In the genomic region with DNA sequence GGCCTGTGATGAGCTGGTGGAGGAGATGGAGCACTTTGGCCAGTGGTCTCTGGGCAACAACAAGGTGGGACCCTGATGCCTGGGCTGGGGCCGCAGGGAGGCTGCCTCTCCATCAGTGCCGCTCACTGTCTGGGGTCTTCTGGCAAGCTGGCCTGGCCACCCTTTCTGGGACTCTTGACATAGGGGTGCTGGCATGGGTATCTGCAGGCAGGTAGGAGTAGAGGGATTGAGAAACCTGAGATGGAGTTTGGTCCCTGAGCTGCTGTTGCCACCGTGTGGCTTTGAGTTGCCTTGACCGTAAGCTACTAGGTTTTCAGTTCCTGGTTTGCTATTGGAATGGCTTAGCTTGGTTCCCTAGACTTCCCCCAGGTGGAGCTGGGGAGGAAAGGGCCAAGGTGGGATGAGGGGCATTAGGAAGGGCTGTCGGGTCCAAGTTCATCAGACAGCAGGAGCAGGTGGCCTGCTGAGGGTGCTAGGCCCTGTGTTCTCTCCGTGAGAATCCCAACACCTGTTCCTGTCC, we compare ENCODE assay signal across 9 cellular contexts. TPM values are rescaled to one million over a fixed set of nuclear protein-coding genes. Genes with fewer than 3 reads are reported as not detected.
A peak's percentile ranks its signal among the peaks of the same experiment; 100 is the strongest.
DNase-seq lines count a peak whose midpoint lies in the region; ATAC-seq and TF ChIP-seq lines count a peak whose summit lies in the region.
"Had no signal": no experiment of that assay in that cellular context is flagged by ENCODE, and none has a peak within 500 bp of the region (broad histone marks: within the 10 kb centered on the region; RNA-seq: fewer than 3 reads in every experiment).

No MANE protein-coding gene starts in this region.

- ATAC-seq in left lung (peak; percentile 45), HG02588 (IDR thresholded peaks at IDR 0.05; ENCODE audit: unreplicated experiment) (no peak), GM19351 (IDR thresholded peaks at IDR 0.05; ENCODE audit: unreplicated experiment) (no peak), HG02870 (IDR thresholded peaks at IDR 0.05; ENCODE audit: unreplicated experiment) (no peak)

- POLR2A ChIA-PET in HEK293 (lab: Yijun Ruan, JAX), result interaction anchor here (0.6 to 4.4 kb wide), 2 partner anchors 13 to 58 kb away, joined by 3 to 48 read pairs; a partner anchor contains a TSS

- DNase-seq in CD1c-positive myeloid dendritic cell (ENCODE audit: extremely low spot score), result peak; percentile 62
- DNase-seq in NCI-H69 (lab: John Stamatoyannopoulos, UW), result peak; percentile 72
- no peak for DNase-seq in breast epithelium (ENCODE audit: low spot score in 2 of 2)
- no peak for DNase-seq in left lung

- H3K9me3 ChIP-seq in HEK293 (ENCODE audit: control insufficient read depth, insufficient read depth, low read depth, low read length) (no peaks in the 10 kb centered on the region), breast epithelium (no peaks in the 10 kb centered on the region), left lung (no peaks in the 10 kb centered on the region)
- H3K9me3 ChIP-seq: thoracic aorta had no signal

- H3K4me3 ChIP-seq in HEK293 (ENCODE audit: low read depth, low read length) (no peak overlapping the region), breast epithelium (no peak overlapping the region), left lung (no peak overlapping the region)
- H3K4me3 ChIP-seq: thoracic aorta had no signal

- no peaks in the 10 kb centered on the region for H3K4me1 ChIP-seq in HEK293 (ENCODE audit: control insufficient read depth, insufficient read depth, low read length)
- no peaks in the 10 kb centered on the region for H3K4me1 ChIP-seq in breast epithelium
- H3K4me1 ChIP-seq in left lung, result no peaks in the 10 kb centered on the region

- H3K27me3 ChIP-seq in breast epithelium (no peaks in the 10 kb centered on the region), left lung (no peaks in the 10 kb centered on the region)

- intact Hi-C loops in breast epithelium (cut with DNase I; ENCODE audit: low total_unique reads) (no loop called here), left lung (cut with DNase I) (loop anchor here in 1 of 2 donors (10.0 kb wide), 1 partner anchor 62 kb away; no protein-coding TSS in a partner anchor)

- peaks cover 11 to 71% of the 10 kb centered on the region in 2 experiments for H3K36me3 ChIP-seq in HEK293 (ENCODE audit: control insufficient read depth in 2 of 2, insufficient read depth in 1 of 2, low read length in 2 of 2)
- peaks cover 8% of the 10 kb centered on the region for H3K36me3 ChIP-seq in breast epithelium
- H3K36me3 ChIP-seq in left lung, result peaks cover 0 to 86% of the 10 kb centered on the region in 2 donors

- CTCF ChIA-PET in HEK293 (lab: Yijun Ruan, JAX), result interaction anchor here (0.6 to 1.1 kb wide), 8 partner anchors 11 to 321 kb away, joined by 3 to 14 read pairs (median 3); no protein-coding TSS in a partner anchor

- H3K27ac ChIP-seq in HEK293 (ENCODE audit: extremely low read depth, low read depth, low read length), result no peak overlapping the region
- H3K27ac ChIP-seq in breast epithelium, result no peak overlapping the region
- no peak overlapping the region for H3K27ac ChIP-seq in left lung
- H3K27ac ChIP-seq: thoracic aorta had no signal

- no peak for TF ChIP-seq POLR2A in breast epithelium (IDR thresholded peaks at IDR 0.05)

- peak; percentile 96 for TF ChIP-seq CTCF in HEK293 (tag by site-specific recombination; IDR thresholded peaks at IDR 0.05)
- peak; percentile 8 to 67 (median 40) for TF ChIP-seq CTCF in breast epithelium (IDR thresholded peaks at IDR 0.05)
- TF ChIP-seq CTCF in left lung (IDR thresholded peaks at IDR 0.05), result peak in 1 of 2 donors; percentile 33

TF ChIP-seq in HEK293, 187 proteins besides CTCF, POLR2A, EP300 and RAD21 (continues in another document):
- no peak for TF ChIP-seq ZNF548 (tag by site-specific recombination; IDR thresholded peaks at IDR 0.05)
- TF ChIP-seq ZEB2 (tag by site-specific recombination; IDR thresholded peaks at IDR 0.05), result 0 out of 2 replicates have a peak, but pooled peaks have one; percentile 25
- no peak for TF ChIP-seq ZNF24 (tag by site-specific recombination; IDR thresholded peaks at IDR 0.05)
- TF ChIP-seq ZNF341 (tag by site-specific recombination; IDR thresholded peaks at IDR 0.05; ENCODE audit: low read depth), result 0 out of 2 replicates have a peak, but pooled peaks have one; percentile 37
- 0 out of 2 replicates have a peak, but pooled peaks have one; percentile 25 for TF ChIP-seq IKZF3 (tag by site-specific recombination; IDR thresholded peaks at IDR 0.05)
- TF ChIP-seq ZNF701 (tag by site-specific recombination; IDR thresholded peaks at IDR 0.05), result no peak
- TF ChIP-seq ZNF544 (tag by site-specific recombination; IDR thresholded peaks at IDR 0.05), result no peak
- 0 out of 2 replicates have a peak, but pooled peaks have one; percentile 21 for TF ChIP-seq ZNF600 (tag by site-specific recombination; IDR thresholded peaks at IDR 0.05)
- peak; percentile 42; the same call in 1 of the 2 replicates for TF ChIP-seq ZFP3 (tag by site-specific recombination; IDR thresholded peaks at IDR 0.05; ENCODE audit: low read depth)
- TF ChIP-seq ZNF112 (tag by site-specific recombination; IDR thresholded peaks at IDR 0.05), result no peak
- TF ChIP-seq, protein P1, sequence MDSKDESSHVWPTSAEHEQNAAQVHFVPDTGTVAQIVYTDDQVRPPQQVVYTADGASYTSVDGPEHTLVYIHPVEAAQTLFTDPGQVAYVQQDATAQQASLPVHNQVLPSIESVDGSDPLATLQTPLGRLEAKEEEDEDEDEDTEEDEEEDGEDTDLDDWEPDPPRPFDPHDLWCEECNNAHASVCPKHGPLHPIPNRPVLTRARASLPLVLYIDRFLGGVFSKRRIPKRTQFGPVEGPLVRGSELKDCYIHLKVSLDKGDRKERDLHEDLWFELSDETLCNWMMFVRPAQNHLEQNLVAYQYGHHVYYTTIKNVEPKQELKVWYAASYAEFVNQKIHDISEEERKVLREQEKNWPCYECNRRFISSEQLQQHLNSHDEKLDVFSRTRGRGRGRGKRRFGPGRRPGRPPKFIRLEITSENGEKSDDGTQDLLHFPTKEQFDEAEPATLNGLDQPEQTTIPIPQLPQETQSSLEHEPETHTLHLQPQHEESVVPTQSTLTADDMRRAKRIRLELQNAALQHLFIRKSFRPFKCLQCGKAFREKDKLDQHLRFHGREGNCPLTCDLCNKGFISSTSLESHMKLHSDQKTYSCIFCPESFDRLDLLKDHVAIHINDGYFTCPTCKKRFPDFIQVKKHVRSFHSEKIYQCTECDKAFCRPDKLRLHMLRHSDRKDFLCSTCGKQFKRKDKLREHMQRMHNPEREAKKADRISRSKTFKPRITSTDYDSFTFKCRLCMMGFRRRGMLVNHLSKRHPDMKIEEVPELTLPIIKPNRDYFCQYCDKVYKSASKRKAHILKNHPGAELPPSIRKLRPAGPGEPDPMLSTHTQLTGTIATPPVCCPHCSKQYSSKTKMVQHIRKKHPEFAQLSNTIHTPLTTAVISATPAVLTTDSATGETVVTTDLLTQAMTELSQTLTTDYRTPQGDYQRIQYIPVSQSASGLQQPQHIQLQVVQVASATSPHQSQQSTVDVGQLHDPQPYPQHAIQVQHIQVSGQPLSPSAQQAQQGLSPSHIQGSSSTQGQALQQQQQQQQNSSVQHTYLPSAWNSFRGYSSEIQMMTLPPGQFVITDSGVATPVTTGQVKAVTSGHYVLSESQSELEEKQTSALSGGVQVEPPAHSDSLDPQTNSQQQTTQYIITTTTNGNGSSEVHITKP (tag by site-specific recombination; IDR thresholded peaks at IDR 0.05), result peak; percentile 27; the same call in 1 of the 2 replicates
- TF ChIP-seq ZBTB48 (tag by site-specific recombination; IDR thresholded peaks at IDR 0.05), result peak; percentile 21; the same call in 1 of the 2 replicates
- TF ChIP-seq ZNF571 (tag by site-specific recombination; IDR thresholded peaks at IDR 0.05), result no peak
- TF ChIP-seq, protein P2, sequence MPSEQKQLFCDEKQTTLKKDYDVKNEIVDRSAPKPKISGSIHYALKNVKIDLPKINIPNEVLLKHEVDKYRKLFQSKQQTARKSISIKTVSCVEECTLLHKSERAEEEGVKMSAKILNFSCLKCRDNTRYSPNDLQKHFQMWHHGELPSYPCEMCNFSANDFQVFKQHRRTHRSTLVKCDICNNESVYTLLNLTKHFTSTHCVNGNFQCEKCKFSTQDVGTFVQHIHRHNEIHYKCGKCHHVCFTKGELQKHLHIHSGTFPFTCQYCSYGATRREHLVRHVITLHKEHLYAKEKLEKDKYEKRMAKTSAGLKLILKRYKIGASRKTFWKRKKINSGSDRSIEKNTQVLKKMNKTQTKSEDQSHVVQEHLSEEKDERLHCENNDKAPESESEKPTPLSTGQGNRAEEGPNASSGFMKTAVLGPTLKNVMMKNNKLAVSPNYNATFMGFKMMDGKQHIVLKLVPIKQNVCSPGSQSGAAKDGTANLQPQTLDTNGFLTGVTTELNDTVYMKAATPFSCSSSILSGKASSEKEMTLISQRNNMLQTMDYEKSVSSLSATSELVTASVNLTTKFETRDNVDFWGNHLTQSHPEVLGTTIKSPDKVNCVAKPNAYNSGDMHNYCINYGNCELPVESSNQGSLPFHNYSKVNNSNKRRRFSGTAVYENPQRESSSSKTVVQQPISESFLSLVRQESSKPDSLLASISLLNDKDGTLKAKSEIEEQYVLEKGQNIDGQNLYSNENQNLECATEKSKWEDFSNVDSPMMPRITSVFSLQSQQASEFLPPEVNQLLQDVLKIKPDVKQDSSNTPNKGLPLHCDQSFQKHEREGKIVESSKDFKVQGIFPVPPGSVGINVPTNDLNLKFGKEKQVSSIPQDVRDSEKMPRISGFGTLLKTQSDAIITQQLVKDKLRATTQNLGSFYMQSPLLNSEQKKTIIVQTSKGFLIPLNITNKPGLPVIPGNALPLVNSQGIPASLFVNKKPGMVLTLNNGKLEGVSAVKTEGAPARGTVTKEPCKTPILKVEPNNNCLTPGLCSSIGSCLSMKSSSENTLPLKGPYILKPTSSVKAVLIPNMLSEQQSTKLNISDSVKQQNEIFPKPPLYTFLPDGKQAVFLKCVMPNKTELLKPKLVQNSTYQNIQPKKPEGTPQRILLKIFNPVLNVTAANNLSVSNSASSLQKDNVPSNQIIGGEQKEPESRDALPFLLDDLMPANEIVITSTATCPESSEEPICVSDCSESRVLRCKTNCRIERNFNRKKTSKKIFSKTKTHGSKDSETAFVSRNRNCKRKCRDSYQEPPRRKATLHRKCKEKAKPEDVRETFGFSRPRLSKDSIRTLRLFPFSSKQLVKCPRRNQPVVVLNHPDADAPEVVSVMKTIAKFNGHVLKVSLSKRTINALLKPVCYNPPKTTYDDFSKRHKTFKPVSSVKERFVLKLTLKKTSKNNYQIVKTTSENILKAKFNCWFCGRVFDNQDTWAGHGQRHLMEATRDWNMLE (tag by site-specific recombination; conservative IDR thresholded peaks at IDR 0.05; ENCODE audit: low read depth), result no peak

RNA-seq across cellular contexts. Expression of a gene that starts 13.2 kb away (rescaled TPM):
- total RNA-seq in breast epithelium (10 to 100 TPM; 51.4 to 64.9 (median 62.1) TPM), left lung (10 to 100 TPM; 75.4 to 82.0 TPM)

RNA-seq across cellular contexts. Expression of a gene that starts 32.6 kb away (rescaled TPM):
- total RNA-seq in breast epithelium, result 10 to 100 TPM; 45.9 to 86.1 (median 57.5) TPM
- total RNA-seq in left lung, result 100 to 1,000 TPM; 114 to 159 TPM

RNA-seq across cellular contexts. Expression of a gene that starts 40.9 kb away (rescaled TPM):
- total RNA-seq in breast epithelium (10 to 100 TPM; 40.3 to 62.7 (median 51.4) TPM), left lung (10 to 100 TPM; 42.9 to 43.3 TPM)

RNA-seq across cellular contexts. Expression of a gene that starts 52.2 kb away (rescaled TPM):
- 10 to 100 TPM; 29.0 to 34.4 (median 33.8) TPM for total RNA-seq in breast epithelium
- 10 to 100 TPM; 26.8 to 42.3 TPM for total RNA-seq in left lung

Comparison
In these comparisons a context has a peak if more than half of its experiments do, and no peak if none do; other contexts are left out.
1. DNase-seq: peak in CD1c-positive myeloid dendritic cell (single experiment) and NCI-H69 (single experiment); none in breast epithelium (0 of 2) and left lung (0 of 2).